28 cellular contexts compared by ENCODE assay signal in genomic region chrX:617401-617800, GRCh38. TPM values are rescaled to one million over a fixed set of nuclear protein-coding genes. Genes with fewer than 3 reads are reported as not detected.
"Had no signal": no experiment of that assay in that cellular context is flagged by ENCODE, and none has a peak within 500 bp of the region (broad histone marks: within the 10 kb centered on the region; RNA-seq: fewer than 3 reads in every experiment).

No MANE protein-coding gene starts in this region.

- H3K4me3 ChIP-seq: adrenal gland, SK-N-MC had no signal

- H3K27ac Mint-ChIP-seq: activated CD4-positive, alpha-beta T cell treated with anti-CD3 and anti-CD28 coated beads for 36 hours; activated CD8-positive, alpha-beta T cell treated with anti-CD3 and anti-CD28 coated beads, Interleukin-2, amount 10 ng/mL, durations not matched to agents 7 days and 5 days; T-cell had no signal

- DNase-seq: activated CD4-positive, alpha-beta T cell treated with anti-CD3 and anti-CD28 coated beads for 36 hours; activated CD4-positive, alpha-beta T cell treated with anti-CD3 and anti-CD28 coated beads, Interleukin-2, amount 50 U/mL, for 4 hours; activated CD8-positive, alpha-beta memory T cell treated with anti-CD3 and anti-CD28 coated beads, Interleukin-2, amount 50 U/mL, for 48 hours; activated CD8-positive, alpha-beta T cell treated with anti-CD3 and anti-CD28 coated beads, Interleukin-2, amount 10 ng/mL, durations not matched to agents 7 days and 5 days; activated naive CD4-positive, alpha-beta T cell treated with anti-CD3 and anti-CD28 coated beads, Interleukin-2, amount 50 U/mL, for 16 hours; activated naive CD8-positive, alpha-beta T cell treated with anti-CD3 and anti-CD28 coated beads, Interleukin-2, amount 10 ng/mL, durations not matched to agents 7 days and 5 days; activated T-cell treated with anti-CD3 and anti-CD28 coated beads, Interleukin-2, amount 50 U/mL, for 1 hour; anterior cingulate cortex; caudate nucleus; KG1; NCI-H1092; NCI-H1417; NCI-H2029; NCI-H345; NCI-H510A; NCI-H526 treated with DMSO at 0.1 percent for 48 hours; NCI-H82; OCI-M1; RPMI8226; T-cell; WERI-Rb-1 had no signal

- H3K36me3 ChIP-seq: adrenal gland, WERI-Rb-1 had no signal

- H3K9me3 ChIP-seq: adrenal gland had no signal

- H3K4me1 ChIP-seq: adrenal gland had no signal

- H3K36me3 Mint-ChIP-seq: activated naive CD8-positive, alpha-beta T cell treated with anti-CD3 and anti-CD28 coated beads, Interleukin-2, amount 10 ng/mL, durations not matched to agents 7 days and 5 days; T-cell had no signal

- H3K4me3 Mint-ChIP-seq: activated CD4-positive, alpha-beta T cell treated with anti-CD3 and anti-CD28 coated beads for 36 hours; activated CD8-positive, alpha-beta T cell treated with anti-CD3 and anti-CD28 coated beads, Interleukin-2, amount 10 ng/mL, durations not matched to agents 7 days and 5 days; activated naive CD8-positive, alpha-beta T cell treated with anti-CD3 and anti-CD28 coated beads, Interleukin-2, amount 10 ng/mL, durations not matched to agents 7 days and 5 days; T-cell had no signal

- ATAC-seq: activated CD4-positive, alpha-beta T cell treated with anti-CD3 and anti-CD28 coated beads for 36 hours; activated CD8-positive, alpha-beta T cell treated with anti-CD3 and anti-CD28 coated beads, Interleukin-2, amount 10 ng/mL, durations not matched to agents 7 days and 5 days; Panc1; Right ventricle myocardium inferior; T-cell had no signal

- H3K27ac ChIP-seq: adrenal gland, SK-N-MC, WERI-Rb-1 had no signal

RNA-seq across cellular contexts. Expression of gene SHOX, which starts 13.2 kb away (rescaled TPM):
- total RNA-seq: activated CD4-positive, alpha-beta T cell treated with anti-CD3 and anti-CD28 coated beads for 36 hours; activated CD8-positive, alpha-beta T cell treated with anti-CD3 and anti-CD28 coated beads, Interleukin-2, amount 10 ng/mL, durations not matched to agents 7 days and 5 days; activated naive CD8-positive, alpha-beta T cell treated with anti-CD3 and anti-CD28 coated beads, Interleukin-2, amount 10 ng/mL, durations not matched to agents 7 days and 5 days; adrenal gland; LHCN-M2; M059J; Right ventricle myocardium inferior; T-cell; T-helper 2 cell treated with Interferon-gamma antibody and Interleukin-4, amounts not matched to agents 100 ng/mL and 5 ng/mL, for 36 hours had no signal
- polyA plus RNA-seq: adrenal gland had no signal
